ENCODE assay signal across 1 cellular context in the genomic region with DNA sequence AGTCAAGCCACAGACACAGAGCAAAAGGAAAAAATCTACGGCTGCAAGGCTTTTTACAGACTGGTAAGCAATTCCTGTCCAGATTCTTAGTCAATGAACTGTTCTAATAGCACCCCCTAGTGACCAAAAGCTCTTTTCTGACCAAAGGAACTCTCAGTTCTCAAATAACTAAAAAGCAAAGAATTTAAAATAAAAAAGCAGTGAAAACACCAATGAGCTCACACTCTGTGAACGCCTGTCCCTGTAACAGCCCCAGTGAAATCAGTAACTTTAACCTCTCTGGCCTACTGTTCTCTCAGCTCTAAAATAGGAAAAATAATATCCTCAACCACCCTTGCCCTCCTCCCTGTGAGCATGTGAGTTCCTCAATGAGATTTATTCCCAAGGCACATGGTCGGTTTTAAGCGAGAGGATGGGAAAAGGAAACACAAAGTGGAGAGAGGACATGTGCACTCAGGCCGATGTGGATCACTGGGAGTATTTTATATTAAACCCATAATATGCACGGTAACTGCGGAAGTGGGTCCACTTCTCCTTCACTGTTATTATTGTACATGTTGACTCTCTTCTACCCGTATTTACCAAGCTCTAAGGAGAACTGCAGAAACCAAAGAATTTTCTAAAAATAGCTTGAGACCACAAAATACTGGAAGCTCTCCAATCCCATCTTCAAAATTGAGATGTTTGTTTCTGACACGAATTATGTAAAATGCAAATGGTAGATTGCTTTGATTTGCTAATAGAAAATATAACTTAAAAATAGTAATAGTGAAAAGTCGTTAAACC.
TF ChIP-seq lines count a peak whose summit lies in the region.

No MANE protein-coding gene starts in this region.

TF ChIP-seq in endothelial cell of umbilical vein, 7 proteins besides CTCF, POLR2A, EP300 and RAD21:
- no peak for TF ChIP-seq POLR2AphosphoS5 (IDR thresholded peaks at IDR 0.05; ENCODE audit: insufficient read depth, low read depth, low read length)
- no peak for TF ChIP-seq EZH2 (IDR thresholded peaks at IDR 0.05; ENCODE audit: borderline replicate concordance, low read depth, low read length, severe bottlenecking)
- TF ChIP-seq, protein P1, sequence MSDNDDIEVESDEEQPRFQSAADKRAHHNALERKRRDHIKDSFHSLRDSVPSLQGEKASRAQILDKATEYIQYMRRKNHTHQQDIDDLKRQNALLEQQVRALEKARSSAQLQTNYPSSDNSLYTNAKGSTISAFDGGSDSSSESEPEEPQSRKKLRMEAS (IDR thresholded peaks at IDR 0.05; ENCODE audit: insufficient read depth, insufficient read length): no peak
- no peak for TF ChIP-seq JUN (IDR thresholded peaks at IDR 0.05; ENCODE audit: borderline replicate concordance, insufficient read depth, insufficient read length, low read depth)
- TF ChIP-seq FOS (IDR thresholded peaks at IDR 0.05; ENCODE audit: borderline replicate concordance, insufficient read depth, low read length): no peak
- no peak for TF ChIP-seq GATA2 (IDR thresholded peaks at IDR 0.05; ENCODE audit: insufficient read depth, insufficient read length, low read depth, low read length)
- TF ChIP-seq MYC (IDR thresholded peaks at IDR 0.05; ENCODE audit: low read depth, low read length): no peak
